In genomic region chr22:30452861-30453260, GRCh38 we compare ENCODE assay signal across 30 cellular contexts. TPM values are rescaled to one million over a fixed set of nuclear protein-coding genes. Genes with fewer than 3 reads are reported as not detected.
"Had no signal": no experiment of that assay in that cellular context is flagged by ENCODE, and none has a peak within 500 bp of the region (broad histone marks: within the 10 kb centered on the region; RNA-seq: fewer than 3 reads in every experiment).

No MANE protein-coding gene starts in this region.

- H3K9me3 ChIP-seq: esophagus squamous epithelium, heart right ventricle, lower lobe of right lung, ovary, psoas muscle, sigmoid colon, stomach, testis, tibial nerve, upper lobe of left lung had no signal

- DNase-seq: effector memory CD8-positive, alpha-beta T cell; erythroblast; esophagus squamous epithelium; foreskin melanocyte; glutamatergic neuron; heart right ventricle; hippocampal formation; left ventricle myocardium superior; lower lobe of right lung; naive thymus-derived CD8-positive, alpha-beta T cell; nephron progenitor cell; nucleus accumbens; psoas muscle; right cardiac atrium; sigmoid colon; stimulated activated CD4-positive, alpha-beta T cell treated with anti-CD3 and anti-CD28 coated beads, Interleukin-2, amount 100 ng/mL, for 24 hours; stimulated activated CD4-positive, alpha-beta T cell treated with anti-CD3 and anti-CD28 coated beads, Interleukin-4, amount 100 ng/mL, for 24 hours; stimulated activated naive CD4-positive, alpha-beta T cell treated with Interleukin-2 at 50 U/mL for 16 hours; stomach; testis had no signal

- H3K27ac ChIP-seq: coronary artery, esophagus squamous epithelium, heart right ventricle, lower lobe of right lung, ovary, psoas muscle, sigmoid colon, stomach, testis, tibial nerve, upper lobe of left lung had no signal

- H3K27me3 ChIP-seq: ovary, testis, upper lobe of left lung had no signal

- H3K36me3 ChIP-seq: esophagus squamous epithelium, heart right ventricle, lower lobe of right lung, ovary, sigmoid colon, stomach, tibial nerve, upper lobe of left lung had no signal

- H3K4me1 ChIP-seq: esophagus squamous epithelium, heart right ventricle, lower lobe of right lung, psoas muscle, sigmoid colon, tibial nerve, upper lobe of left lung had no signal

- H3K4me3 ChIP-seq: coronary artery, esophagus squamous epithelium, heart right ventricle, lower lobe of right lung, ovary, psoas muscle, sigmoid colon, stomach, testis, tibial nerve, upper lobe of left lung had no signal

RNA-seq across cellular contexts. Expression of gene SEC14L3, which starts 19.0 kb away (rescaled TPM):
- total RNA-seq: dermis microvascular lymphatic vessel endothelial cell; heart right ventricle; left ventricle myocardium superior; mesenteric fat pad; myocyte; naive thymus-derived CD8-positive, alpha-beta T cell; ovary; psoas muscle; renal cortical epithelial cell; right cardiac atrium; sigmoid colon; skeletal muscle tissue; stomach; subcutaneous adipose tissue; tibial nerve had no signal

RNA-seq across cellular contexts. Expression of gene SEC14L4, which starts 52.6 kb away (rescaled TPM):
- total RNA-seq: esophagus squamous epithelium; left ventricle myocardium superior; mesenteric fat pad; myocyte; naive thymus-derived CD8-positive, alpha-beta T cell; psoas muscle; right cardiac atrium; sigmoid colon; subcutaneous adipose tissue had no signal
